23 cellular contexts compared by ENCODE assay signal in genomic region chr7:79604841-79605240, GRCh38.
"Had no signal": no experiment of that assay in that cellular context is flagged by ENCODE, and none has a peak within 500 bp of the region (broad histone marks: within the 10 kb centered on the region; RNA-seq: fewer than 3 reads in every experiment).

No MANE protein-coding gene starts in this region.

- DNase-seq: colonic mucosa; cortex of kidney; effector CD8-positive, alpha-beta T cell; effector memory CD8-positive, alpha-beta T cell; endodermal cell; foreskin fibroblast; foreskin melanocyte; gastrocnemius medialis; glutamatergic neuron; head of caudate nucleus; heart right ventricle; hippocampal formation; left cardiac atrium; left lung; left ventricle myocardium superior; lower lobe of right lung; mesenchymal stem cell; mucosa of descending colon; naive B cell; naive thymus-derived CD8-positive, alpha-beta T cell had no signal

- H3K4me3 ChIP-seq: colonic mucosa, esophagus muscularis mucosa, gastrocnemius medialis, heart right ventricle, left lung, lower lobe of right lung, mucosa of descending colon had no signal

- H3K27me3 ChIP-seq: colonic mucosa, esophagus muscularis mucosa, gastrocnemius medialis, heart right ventricle, left lung had no signal

- H3K36me3 ChIP-seq: colonic mucosa, esophagus muscularis mucosa, gastrocnemius medialis, heart right ventricle, left lung, lower lobe of right lung had no signal

- H3K27ac ChIP-seq: colonic mucosa, esophagus muscularis mucosa, gastrocnemius medialis, heart right ventricle, left lung, lower lobe of right lung had no signal

- H3K4me1 ChIP-seq: colonic mucosa, esophagus muscularis mucosa, gastrocnemius medialis, heart right ventricle, left lung, lower lobe of right lung had no signal

- H3K9me3 ChIP-seq: colonic mucosa, esophagus muscularis mucosa, gastrocnemius medialis, left lung, lower lobe of right lung, mucosa of descending colon had no signal

- FAIRE-seq: islet of Langerhans, keratinocyte had no signal

- ATAC-seq: effector memory CD8-positive, alpha-beta T cell; gastrocnemius medialis; heart right ventricle; left cardiac atrium; left lung; left ventricle myocardium superior; lower lobe of right lung; mucosa of descending colon; naive thymus-derived CD8-positive, alpha-beta T cell had no signal
